In the genomic region with DNA sequence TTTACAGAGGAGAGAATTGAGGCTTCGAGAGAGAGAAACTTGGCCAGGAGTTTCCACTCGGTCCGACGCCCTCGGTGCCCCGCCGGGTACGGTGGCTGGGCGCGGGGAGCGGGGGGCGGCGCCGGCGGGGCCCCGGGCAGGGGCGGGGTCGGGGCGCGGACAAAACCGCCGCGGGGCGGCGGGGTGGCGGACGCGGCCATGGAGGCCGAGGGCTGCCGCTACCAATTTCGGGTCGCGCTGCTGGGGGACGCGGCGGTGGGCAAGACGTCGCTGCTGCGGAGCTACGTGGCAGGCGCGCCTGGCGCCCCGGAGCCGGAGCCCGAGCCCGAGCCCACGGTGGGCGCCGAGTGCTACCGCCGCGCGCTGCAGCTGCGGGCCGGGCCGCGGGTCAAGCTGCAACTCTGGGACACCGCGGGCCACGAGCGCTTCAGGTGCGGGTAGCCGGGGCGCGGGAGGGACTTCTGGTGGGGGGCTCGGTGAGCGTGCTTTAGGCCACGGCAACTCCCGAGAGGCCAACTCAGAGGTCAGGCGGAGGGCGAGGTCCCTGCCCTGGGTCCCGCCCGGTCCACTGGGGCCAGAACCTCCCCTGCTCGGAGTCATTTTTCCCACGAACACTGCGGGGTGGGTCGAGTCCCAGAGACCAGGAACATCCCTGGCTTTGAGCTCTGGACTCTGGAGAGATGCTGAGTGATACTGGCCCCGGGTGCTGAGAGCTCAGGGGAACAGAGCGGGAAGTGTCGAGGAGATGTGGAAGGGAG, we compare ENCODE assay signal across 8 cellular contexts. TPM values are rescaled to one million over a fixed set of nuclear protein-coding genes. Genes with fewer than 3 reads are reported as not detected.
DNase-seq lines count a peak whose midpoint lies in the region; ATAC-seq, FAIRE-seq and TF ChIP-seq lines count a peak whose summit lies in the region.

No MANE protein-coding gene starts in this region.

- TF ChIP-seq CTCF in RWPE2 (IDR thresholded peaks at IDR 0.05; ENCODE audit: poor library complexity, severe bottlenecking): no peak
- TF ChIP-seq CTCF in fibroblast of the aortic adventitia (IDR thresholded peaks at IDR 0.05; ENCODE audit: insufficient read depth, low read length): no peak
- no peak for TF ChIP-seq CTCF in pancreas (IDR thresholded peaks at IDR 0.05)

- intact Hi-C loops in pancreas (cut with DNase I): no loop called here

- peaks cover 6% of the 10 kb centered on the region for H3K4me1 Mint-ChIP-seq in activated CD8-positive, alpha-beta memory T cell treated with anti-CD3 and anti-CD28 coated beads, Interleukin-2, amount 10 ng/mL, durations not matched to agents 7 days and 5 days

- H3K4me1 ChIP-seq in RWPE2 (ENCODE audit: insufficient read depth, poor library complexity, severe bottlenecking) (no peaks in the 10 kb centered on the region), pancreas (no peaks in the 10 kb centered on the region)

- peak; percentile 74 for ATAC-seq in activated CD8-positive, alpha-beta memory T cell treated with anti-CD3 and anti-CD28 coated beads, Interleukin-2, amount 10 ng/mL, durations not matched to agents 7 days and 5 days
- peak; percentile 39 for ATAC-seq in RWPE2 (ENCODE audit: low read depth)
- ATAC-seq in pancreas: peak; percentile 59 to 75 (median 70)

- peak overlapping the region; percentile 60 for H3K4me3 Mint-ChIP-seq in activated CD8-positive, alpha-beta memory T cell treated with anti-CD3 and anti-CD28 coated beads, Interleukin-2, amount 10 ng/mL, durations not matched to agents 7 days and 5 days

- no peaks in the 10 kb centered on the region for H3K9me3 Mint-ChIP-seq in activated CD8-positive, alpha-beta memory T cell treated with anti-CD3 and anti-CD28 coated beads, Interleukin-2, amount 10 ng/mL, durations not matched to agents 7 days and 5 days (ENCODE audit: low read depth)

- H3K36me3 ChIP-seq in RWPE2 (ENCODE audit: low read depth) (no peaks in the 10 kb centered on the region), pancreas (no peaks in the 10 kb centered on the region)

- 4 to 6% methylated on average over 52 to 81 of the region's 81 CpGs for WGBS in pancreas, 2 donors

- no peak overlapping the region for H3K27ac Mint-ChIP-seq in activated CD8-positive, alpha-beta memory T cell treated with anti-CD3 and anti-CD28 coated beads, Interleukin-2, amount 10 ng/mL, durations not matched to agents 7 days and 5 days

- FAIRE-seq in pancreas (lab: Jason Lieb, UNC): no peak

- H3K4me3 ChIP-seq in RWPE2 (ENCODE audit: severe bottlenecking): peak overlapping the region; percentile 42
- H3K4me3 ChIP-seq in fibroblast of the aortic adventitia (ENCODE audit: low read depth, low read length): peak overlapping the region; percentile 57
- H3K4me3 ChIP-seq in pancreas: peak overlapping the region; percentile 20 to 61 (median 40)

- H3K27me3 ChIP-seq in RWPE2 (ENCODE audit: insufficient read depth, poor library complexity, severe bottlenecking) (no peaks in the 10 kb centered on the region), pancreas (no peaks in the 10 kb centered on the region)

- DNase-seq in activated CD8-positive, alpha-beta memory T cell treated with anti-CD3 and anti-CD28 coated beads, Interleukin-2, amount 10 ng/mL, durations not matched to agents 7 days and 5 days: no peak
- no peak for DNase-seq in activated CD8-positive, alpha-beta memory T cell treated with anti-CD3 and anti-CD28 coated beads for 24 hours
- DNase-seq in RWPE2 (ENCODE audit: low spot score) (no peak), fibroblast of the aortic adventitia (ENCODE audit: low read depth) (no peak), pancreas (peak in 2 of 6 donors; percentile 56 to 67), RKO (ENCODE audit: low spot score) (no peak), NCI-H2029 treated with DMSO at 0.1 percent for 48 hours (lab: John Stamatoyannopoulos, UW) (no peak), SHP77 treated with DMSO at 0.1 percent for 48 hours (lab: John Stamatoyannopoulos, UW) (no peak)

- H3K36me3 Mint-ChIP-seq in activated CD8-positive, alpha-beta memory T cell treated with anti-CD3 and anti-CD28 coated beads, Interleukin-2, amount 10 ng/mL, durations not matched to agents 7 days and 5 days: peaks cover 2% of the 10 kb centered on the region

- H3K9me3 ChIP-seq in RWPE2 (ENCODE audit: severe bottlenecking) (no peaks in the 10 kb centered on the region), pancreas (no peaks in the 10 kb centered on the region)

- H3K27me3 Mint-ChIP-seq in activated CD8-positive, alpha-beta memory T cell treated with anti-CD3 and anti-CD28 coated beads, Interleukin-2, amount 10 ng/mL, durations not matched to agents 7 days and 5 days: peaks cover 8% of the 10 kb centered on the region

- CTCF ChIA-PET in activated CD8-positive, alpha-beta memory T cell treated with anti-CD3 and anti-CD28 coated beads, Interleukin-2, amount 10 ng/mL, durations not matched to agents 7 days and 5 days (lab: Charles Lee): interaction anchor here (0.8 kb wide), 1 partner anchor 11 kb away, joined by 3 read pairs; no protein-coding TSS in a partner anchor

- no peak overlapping the region for H3K27ac ChIP-seq in RWPE2 (ENCODE audit: poor library complexity, severe bottlenecking)
- no peak overlapping the region for H3K27ac ChIP-seq in pancreas

RNA-seq across cellular contexts. Expression of a gene that starts 0.4 kb away (rescaled TPM):
- not detected for total RNA-seq in activated CD8-positive, alpha-beta memory T cell treated with anti-CD3 and anti-CD28 coated beads, Interleukin-2, amount 10 ng/mL, durations not matched to agents 7 days and 5 days
- 1.6 and 3.4 TPM in 2 replicates for total RNA-seq in fibroblast of the aortic adventitia (ENCODE audit: low replicate concordance)
- total RNA-seq in pancreas: 1 to 10 TPM in 2 of 6 donors, under 1 TPM in 4; 0.14 to 3.0 (median 0.53) TPM
- polyA plus RNA-seq in pancreas: under 1 TPM; 0.16 to 0.72 TPM

RNA-seq across cellular contexts. Expression of a gene that starts 39.6 kb away (rescaled TPM):
- total RNA-seq in activated CD8-positive, alpha-beta memory T cell treated with anti-CD3 and anti-CD28 coated beads, Interleukin-2, amount 10 ng/mL, durations not matched to agents 7 days and 5 days: 10 to 100 TPM; 52.8 to 55.2 TPM
- 18.8 and 29.7 TPM in 2 replicates for total RNA-seq in fibroblast of the aortic adventitia (ENCODE audit: low replicate concordance)
- 10 to 100 TPM in 3 of 6 donors, 1 to 10 TPM in 3; 5.5 to 12.2 (median 9.6) TPM for total RNA-seq in pancreas
- polyA plus RNA-seq in pancreas: 10 to 100 TPM; 16.9 to 17.8 TPM

RNA-seq across cellular contexts. Expression of a gene that starts 50.4 kb away (rescaled TPM):
- 10 to 100 TPM; 30.4 to 33.0 TPM for total RNA-seq in activated CD8-positive, alpha-beta memory T cell treated with anti-CD3 and anti-CD28 coated beads, Interleukin-2, amount 10 ng/mL, durations not matched to agents 7 days and 5 days
- total RNA-seq in fibroblast of the aortic adventitia (ENCODE audit: low replicate concordance) (26.2 and 36.0 TPM in 2 replicates), pancreas (10 to 100 TPM in 3 of 6 donors, 1 to 10 TPM in 3; 7.5 to 13.2 (median 9.7) TPM)
- 10 to 100 TPM; 10.7 to 12.7 TPM for polyA plus RNA-seq in pancreas

RNA-seq across cellular contexts. Expression of a gene that starts 55.9 kb away (rescaled TPM):
- total RNA-seq in activated CD8-positive, alpha-beta memory T cell treated with anti-CD3 and anti-CD28 coated beads, Interleukin-2, amount 10 ng/mL, durations not matched to agents 7 days and 5 days: not detected
- total RNA-seq in fibroblast of the aortic adventitia (ENCODE audit: low replicate concordance): not detected in 2 replicates
- total RNA-seq in pancreas: not detected
- not detected for polyA plus RNA-seq in pancreas
